ENCODE assay signal across 20 cellular contexts in genomic region chr5:1209552-1209852, GRCh38. TPM values are rescaled to one million over a fixed set of nuclear protein-coding genes. Genes with fewer than 3 reads are reported as not detected.
"Had no signal": no experiment of that assay in that cellular context is flagged by ENCODE, and none has a peak within 500 bp of the region (broad histone marks: within the 10 kb centered on the region; RNA-seq: fewer than 3 reads in every experiment).

No MANE protein-coding gene starts in this region.

- DNase-seq: IMR-90, Kasumi-1, NCI-H1105 treated with DMSO at 0.1 percent for 48 hours, NCI-H1417 treated with DMSO at 0.1 percent for 48 hours, NCI-H1694 treated with DMSO at 0.1 percent for 48 hours, NCI-H2081, NCI-H2107, NCI-H2171, NCI-H226, NCI-H446, NCI-H524 treated with DMSO at 0.1 percent for 48 hours, RPMI8226, SIG-M5 had no signal

- H3K4me2 ChIP-seq: KMS-11 had no signal

- H3K36me3 ChIP-seq: SJSA1 had no signal

- FAIRE-seq: RCC 7860 had no signal

- H3K4me3 ChIP-seq: SJSA1, SK-N-MC had no signal

- H3K27ac ChIP-seq: KMS-11, SJSA1, SK-N-MC had no signal

- H3K9ac ChIP-seq: KMS-11 had no signal

- H3K4me1 ChIP-seq: SJSA1 had no signal

- H3K9me3 ChIP-seq: SJSA1 had no signal

RNA-seq across cellular contexts. Expression of gene SLC6A19, which starts 8.1 kb away (rescaled TPM):
- total RNA-seq: HT-29, IMR-90, MCF 10A, Right ventricle myocardium superior had no signal
- polyA plus RNA-seq: IMR-90 had no signal

RNA-seq across cellular contexts. Expression of gene SLC6A18, which starts 15.7 kb away (rescaled TPM):
- total RNA-seq: HT-29, IMR-90, MCF 10A, Right ventricle myocardium superior, SJSA1 had no signal
- polyA plus RNA-seq: IMR-90 had no signal
